8 cellular contexts compared by ENCODE assay signal in genomic region chr3:42090973-42091731, GRCh38. TPM values are rescaled to one million over a fixed set of nuclear protein-coding genes. Genes with fewer than 3 reads are reported as not detected.
DNase-seq lines count a peak whose midpoint lies in the region; ATAC-seq and TF ChIP-seq lines count a peak whose summit lies in the region.

Gene TRAK1 (plus strand): TSS chr3:42091357. CDS start chr3:42091470, 113 bp downstream.

- TF ChIP-seq CTCF in coronary artery (IDR thresholded peaks at IDR 0.05) (no peak), type B pancreatic cell (conservative IDR thresholded peaks at IDR 0.05) (no peak)

- H3K27me3 Mint-ChIP-seq in activated CD4-positive, alpha-beta T cell treated with anti-CD3 and anti-CD28 coated beads, Interleukin-2, amount 10 ng/mL, durations not matched to agents 7 days and 5 days, result no peaks in the 10 kb centered on the region
- H3K27me3 Mint-ChIP-seq in type B pancreatic cell, result no peaks in the 10 kb centered on the region

- CTCF ChIA-PET in activated CD4-positive, alpha-beta T cell treated with anti-CD3 and anti-CD28 coated beads, Interleukin-2, amount 10 ng/mL, durations not matched to agents 7 days and 5 days (lab: Charles Lee), result interaction anchor here (1.7 kb wide), 1 partner anchor 8 kb away, joined by 4 read pairs; no protein-coding TSS in a partner anchor

- peaks cover 14% of the 10 kb centered on the region for H3K9me3 Mint-ChIP-seq in activated CD4-positive, alpha-beta T cell treated with anti-CD3 and anti-CD28 coated beads, Interleukin-2, amount 10 ng/mL, durations not matched to agents 7 days and 5 days
- H3K9me3 Mint-ChIP-seq in type B pancreatic cell, result no peaks in the 10 kb centered on the region

- ATAC-seq in GM19351 (IDR thresholded peaks at IDR 0.05; ENCODE audit: unreplicated experiment) (no peak), HG03439 (IDR thresholded peaks at IDR 0.05; ENCODE audit: unreplicated experiment) (no peak)

- no peak for DNase-seq in activated CD4-positive, alpha-beta T cell treated with anti-CD3 and anti-CD28 coated beads, Interleukin-2, amount 10 ng/mL, durations not matched to agents 7 days and 5 days
- DNase-seq in activated CD4-positive, alpha-beta T cell treated with anti-CD3 and anti-CD28 coated beads for 4 hours, result no peak
- DNase-seq in coronary artery (ENCODE audit: low spot score), result no peak
- DNase-seq in mesenteric fat pad (ENCODE audit: low spot score), result no peak
- DNase-seq in type B pancreatic cell (ENCODE audit: extremely low spot score, unreplicated experiment), result no peak
- DNase-seq in NCI-H526 (lab: John Stamatoyannopoulos, UW), result no peak

- H3K4me1 Mint-ChIP-seq in activated CD4-positive, alpha-beta T cell treated with anti-CD3 and anti-CD28 coated beads, Interleukin-2, amount 10 ng/mL, durations not matched to agents 7 days and 5 days, result peaks cover 35% of the 10 kb centered on the region
- peaks cover 17% of the 10 kb centered on the region for H3K4me1 Mint-ChIP-seq in type B pancreatic cell (ENCODE audit: unreplicated experiment)

- H3K4me3 ChIP-seq in coronary artery, result peak within 1 kb of the TSS; percentile 51

- peak within 1 kb of the TSS; percentile 58 to 78 for H3K27ac ChIP-seq in coronary artery

- no peak within 1 kb of the TSS for H3K4me3 Mint-ChIP-seq in activated CD4-positive, alpha-beta T cell treated with anti-CD3 and anti-CD28 coated beads, Interleukin-2, amount 10 ng/mL, durations not matched to agents 7 days and 5 days
- H3K4me3 Mint-ChIP-seq in type B pancreatic cell, result no peak within 1 kb of the TSS

- H3K27ac Mint-ChIP-seq in activated CD4-positive, alpha-beta T cell treated with anti-CD3 and anti-CD28 coated beads, Interleukin-2, amount 10 ng/mL, durations not matched to agents 7 days and 5 days, result no peak within 1 kb of the TSS
- peak within 1 kb of the TSS; percentile 52 for H3K27ac Mint-ChIP-seq in type B pancreatic cell

- POLR2A ChIA-PET in activated CD4-positive, alpha-beta T cell treated with anti-CD3 and anti-CD28 coated beads, Interleukin-2, amount 10 ng/mL, durations not matched to agents 7 days and 5 days (lab: Charles Lee), result no interaction called here

- H3K36me3 Mint-ChIP-seq in activated CD4-positive, alpha-beta T cell treated with anti-CD3 and anti-CD28 coated beads, Interleukin-2, amount 10 ng/mL, durations not matched to agents 7 days and 5 days (ENCODE audit: low read depth), result peaks cover 43% of the 10 kb centered on the region
- peaks cover 22% of the 10 kb centered on the region for H3K36me3 Mint-ChIP-seq in type B pancreatic cell

RNA-seq across cellular contexts. Expression of gene TRAK1, which starts in this region (rescaled TPM):
- 10 to 100 TPM; 23.7 to 24.1 TPM for total RNA-seq in activated CD4-positive, alpha-beta T cell treated with anti-CD3 and anti-CD28 coated beads, Interleukin-2, amount 10 ng/mL, durations not matched to agents 7 days and 5 days
- 38.3 TPM for total RNA-seq in mesenteric fat pad
- total RNA-seq in type B pancreatic cell (ENCODE audit: low replicate concordance), result 49.2 and 54.7 TPM in 2 replicates
